ENCODE assay signal across 9 cellular contexts in the genomic region with DNA sequence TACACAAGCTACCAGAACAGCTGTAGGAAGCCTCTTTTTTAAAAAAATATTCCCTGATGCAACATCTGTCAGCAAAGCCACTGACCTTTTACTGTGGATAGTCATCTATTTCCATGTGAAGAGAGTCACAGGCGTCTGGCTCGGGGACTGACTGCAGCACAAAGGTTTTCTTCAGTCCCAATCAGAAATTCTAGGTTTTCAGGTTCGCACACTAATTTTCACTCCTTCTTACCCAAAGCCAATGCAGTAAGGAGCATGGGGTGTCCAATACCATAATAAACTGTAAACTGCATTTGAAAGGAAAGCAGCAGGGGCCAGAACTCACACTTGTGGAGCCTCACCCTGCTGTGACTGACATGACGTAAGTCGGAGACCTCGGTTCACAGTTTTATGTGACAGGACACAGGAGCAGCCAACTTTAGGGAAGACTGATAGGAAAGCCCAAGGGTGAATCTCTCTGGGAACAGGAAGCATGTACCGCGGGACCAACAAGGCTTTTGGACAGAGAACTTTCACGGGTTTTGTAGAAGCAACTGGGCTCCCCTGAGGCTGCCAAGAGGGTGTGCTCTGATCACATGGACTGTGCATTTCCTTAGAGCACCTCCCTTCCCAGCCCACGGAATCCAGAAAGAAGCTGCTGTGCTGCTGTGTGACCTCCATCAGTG. TPM values are rescaled to one million over a fixed set of nuclear protein-coding genes. Genes with fewer than 3 reads are reported as not detected.
DNase-seq lines count a peak whose midpoint lies in the region; ATAC-seq, FAIRE-seq and TF ChIP-seq lines count a peak whose summit lies in the region.
"Had no signal": no experiment of that assay in that cellular context is flagged by ENCODE, and none has a peak within 500 bp of the region (broad histone marks: within the 10 kb centered on the region; RNA-seq: fewer than 3 reads in every experiment).

No MANE protein-coding gene starts in this region.

- H3K27me3 ChIP-seq in mammary epithelial cell (ENCODE audit: insufficient read depth, low read length) (no peaks in the 10 kb centered on the region), gastrocnemius medialis (no peaks in the 10 kb centered on the region)

- in situ Hi-C loops in mammary epithelial cell (cut with MboI; ENCODE audit: low sequenced_read_pairs in 2 of 2), result no loop called here
- in situ Hi-C loops in gastrocnemius medialis (cut with MboI; ENCODE audit: low sequenced_read_pairs in 4 of 4), result no loop called here

- 56% methylated on average over 10 of the region's 10 CpGs for WGBS in mammary epithelial cell (ENCODE audit: low coverage, missing lambda C conversion rate)

- H3K4me2 ChIP-seq in mammary epithelial cell (ENCODE audit: insufficient read depth, low read depth, low read length), result no peak overlapping the region

- peak; percentile 48 to 49 for TF ChIP-seq POLR2A in gastrocnemius medialis (IDR thresholded peaks at IDR 0.05)

- no peaks in the 10 kb centered on the region for H4K20me1 ChIP-seq in mammary epithelial cell (ENCODE audit: insufficient read depth, low read length)

- H3K4me1 ChIP-seq in mammary epithelial cell (ENCODE audit: insufficient read depth, low read length), result peaks cover 27% of the 10 kb centered on the region
- H3K4me1 ChIP-seq in kidney (ENCODE audit: control insufficient read depth in 1 of 2, insufficient read depth in 1 of 2, low read depth in 1 of 2, low read length in 2 of 2), result peaks cover 14% of the 10 kb centered on the region in 2 donors
- H3K4me1 ChIP-seq in gastrocnemius medialis, result peaks cover 32 to 45% of the 10 kb centered on the region in 2 donors

- dilution Hi-C loops in mammary epithelial cell (cut with HindIII; ENCODE audit: low sequenced_read_pairs), result no loop called here

- TF ChIP-seq CTCF in mammary epithelial cell (conservative IDR thresholded peaks at IDR 0.05 in 1 of 2, IDR thresholded peaks at IDR 0.05 in 1 of 2; ENCODE audit: extremely low read depth in 1 of 2, insufficient read depth in 1 of 2, low read depth in 1 of 2, low read length in 2 of 2) (no peak), kidney (IDR thresholded peaks at IDR 0.05; ENCODE audit: borderline replicate concordance, extremely low read depth, insufficient read depth) (no peak), gastrocnemius medialis (IDR thresholded peaks at IDR 0.05 in 4 of 5, conservative IDR thresholded peaks at IDR 0.05 in 1 of 5) (no peak)

- H3K27ac ChIP-seq in mammary epithelial cell (ENCODE audit: insufficient read depth, low read depth, low read length), result no peak overlapping the region
- H3K27ac ChIP-seq in kidney (ENCODE audit: low read depth in 2 of 2, low read length in 2 of 2), result peak overlapping the region; percentile 58 to 84
- peak overlapping the region; percentile 75 to 85 (median 80) for H3K27ac ChIP-seq in gastrocnemius medialis

- CTCF ChIA-PET in mammary epithelial cell (lab: Charles Lee; ENCODE audit: low non-redundant PET), result interaction anchor here (0.6 kb wide), 1 partner anchor 38 kb away, joined by 5 read pairs; no protein-coding TSS in a partner anchor

- H3K9me3 ChIP-seq in mammary epithelial cell (replicated peaks; ENCODE audit: insufficient read depth, low read length) (no peaks in the 10 kb centered on the region), kidney (ENCODE audit: control insufficient read depth in 1 of 2, low read length in 2 of 2) (no peaks in the 10 kb centered on the region), gastrocnemius medialis (no peaks in the 10 kb centered on the region)

- ATAC-seq in gastrocnemius medialis, result peak; percentile 51 to 72
- ATAC-seq in GM18873 (IDR thresholded peaks at IDR 0.05; ENCODE audit: low FRiP score, unreplicated experiment), result no peak

- H3K4me3 ChIP-seq in mammary epithelial cell (replicated peaks in 1 of 3; ENCODE audit: insufficient read depth in 1 of 3, low read depth in 2 of 3, low read length in 3 of 3), result no peak overlapping the region
- H3K4me3 ChIP-seq in kidney (ENCODE audit: low read length in 2 of 2), result peak overlapping the region; percentile 36 to 40
- H3K4me3 ChIP-seq in gastrocnemius medialis, result peak overlapping the region; percentile 9 to 45 (median 37)

- intact Hi-C loops in mammary epithelial cell (cut with micrococcal nuclease) (no loop called here), kidney (cut with DNase I) (no loop called here), gastrocnemius medialis (cut with DNase I; ENCODE audit: low total_unique reads) (loop anchor here (2.0 to 10.0 kb wide), 4 partner anchors 21 to 464 kb away; no protein-coding TSS in a partner anchor)

- H3K36me3 ChIP-seq in mammary epithelial cell (ENCODE audit: insufficient read depth, low read length) (no peaks in the 10 kb centered on the region), kidney (ENCODE audit: control insufficient read depth in 1 of 2, insufficient read depth in 2 of 2, low read length in 2 of 2) (no peaks in the 10 kb centered on the region), gastrocnemius medialis (no peaks in the 10 kb centered on the region)

- H3K9ac ChIP-seq in mammary epithelial cell (ENCODE audit: insufficient read depth, low read length) (no peak overlapping the region), kidney (ENCODE audit: low read length in 2 of 2) (no peak overlapping the region)

- no TSS peak for BruUV-seq in mammary epithelial cell (replicated peaks; lab: Mats Ljungman, UMichigan)

- no peaks in the 10 kb centered on the region for H3K79me2 ChIP-seq in mammary epithelial cell (ENCODE audit: insufficient read depth, low read length)

- FAIRE-seq in kidney (lab: Jason Lieb, UNC) (no peak), GM19239 (lab: Jason Lieb, UNC) (no peak)

- H2AFZ ChIP-seq in mammary epithelial cell (ENCODE audit: low read depth, low read length), result peak overlapping the region; percentile 67

- DNase-seq in GM03348 (ENCODE audit: low spot score) (peak; percentile 53), mammary epithelial cell (no peak), kidney (peak; percentile 79), gastrocnemius medialis (peak; percentile 56 to 72), GM19239 (ENCODE audit: insufficient read length, low spot score) (no peak), activated gamma-delta T cell (lab: John Stamatoyannopoulos, UW) (no peak), NCI-H345 treated with DMSO at 0.1 percent for 48 hours (lab: John Stamatoyannopoulos, UW; ENCODE audit: unreplicated experiment) (no peak)
- DNase-seq: NCI-H748 treated with DMSO at 0.1 percent for 48 hours had no signal

RNA-seq across cellular contexts. Expression of a gene that starts 9.1 kb away (rescaled TPM):
- total RNA-seq in mammary epithelial cell (under 1 TPM; 0.16 to 0.50 TPM), kidney (7.2 TPM), gastrocnemius medialis (10 to 100 TPM in 2 of 4 donors, 1 to 10 TPM in 1, under 1 TPM in 1; 0.39 to 87.9 (median 6.1) TPM)
- polyA plus RNA-seq in mammary epithelial cell (0.24 TPM), kidney (ENCODE audit: insufficient read depth, low read depth, low replicate concordance) (0.67 TPM)
- polyA minus RNA-seq in mammary epithelial cell, result not detected

RNA-seq across cellular contexts. Expression of a gene that starts 19.1 kb away (rescaled TPM):
- total RNA-seq in mammary epithelial cell (10 to 100 TPM; 16.3 to 27.8 TPM), kidney (18.7 TPM), gastrocnemius medialis (10 to 100 TPM; 10.1 to 41.7 (median 13.3) TPM)
- polyA plus RNA-seq in mammary epithelial cell (22.5 TPM), kidney (ENCODE audit: insufficient read depth, low read depth, low replicate concordance) (39.2 TPM)
- 11.3 TPM for polyA minus RNA-seq in mammary epithelial cell

Comparison
In these comparisons a context has a peak if more than half of its experiments do, and no peak if none do; other contexts are left out.
1. DNase-seq: peak in GM03348 (single experiment), kidney (single experiment) and gastrocnemius medialis (2 of 2); none in mammary epithelial cell (single experiment), GM19239 (single experiment), activated gamma-delta T cell (single experiment) and NCI-H345 treated with DMSO at 0.1 percent for 48 hours (single experiment).
2. H3K4me3 ChIP-seq: peak in kidney (2 of 2) and gastrocnemius medialis (4 of 4); none in mammary epithelial cell (0 of 3).